ENCODE assay signal across 8 cellular contexts in genomic region chr4:176320976-176321361, GRCh38. TPM values are rescaled to one million over a fixed set of nuclear protein-coding genes. Genes with fewer than 3 reads are reported as not detected.
A peak's percentile ranks its signal among the peaks of the same experiment; 100 is the strongest.
DNase-seq lines count a peak whose midpoint lies in the region; ATAC-seq and TF ChIP-seq lines count a peak whose summit lies in the region.

No MANE protein-coding gene starts in this region.

- peaks cover 61% of the 10 kb centered on the region for H3K79me2 ChIP-seq in SU-DHL-6 (ENCODE audit: insufficient read depth, low read length)

- H3K9me3 ChIP-seq in SU-DHL-6 (ENCODE audit: insufficient read depth, low read length), result no peaks in the 10 kb centered on the region
- no peaks in the 10 kb centered on the region for H3K9me3 ChIP-seq in skeletal muscle satellite cell (replicated peaks; ENCODE audit: low read length)

- peaks cover 24% of the 10 kb centered on the region for H3K4me1 ChIP-seq in skeletal muscle satellite cell (ENCODE audit: control insufficient read depth, insufficient read depth, low read length)

- DNase-seq in DMS53 (lab: John Stamatoyannopoulos, UW), result peak; percentile 18
- no peak for DNase-seq in DMS53 treated with DMSO at 0.1 percent for 48 hours (lab: John Stamatoyannopoulos, UW; ENCODE audit: unreplicated experiment)
- peak; percentile 30 for DNase-seq in fibroblast of the aortic adventitia (ENCODE audit: low read depth)
- no peak for DNase-seq in D341Med (ENCODE audit: low spot score)
- DNase-seq in activated CD4-positive, CD25-positive, alpha-beta regulatory T cell treated with anti-CD3 and anti-CD28 coated beads, Interleukin-2, amount 50 U/mL, for 72 hours, result no peak

- TF ChIP-seq CTCF in SU-DHL-6 (IDR thresholded peaks at IDR 0.05; ENCODE audit: insufficient read depth, low read length, poor library complexity, severe bottlenecking), result no peak
- no peak for TF ChIP-seq CTCF in fibroblast of the aortic adventitia (IDR thresholded peaks at IDR 0.05; ENCODE audit: insufficient read depth, low read length)

- H2AFZ ChIP-seq in SU-DHL-6 (ENCODE audit: low read depth, low read length, severe bottlenecking), result no peak overlapping the region

- H3K36me3 ChIP-seq in SU-DHL-6 (ENCODE audit: low read length) (peaks cover 37% of the 10 kb centered on the region), skeletal muscle satellite cell (ENCODE audit: insufficient read depth, low read length) (no peaks in the 10 kb centered on the region)

- H3K4me3 ChIP-seq in SU-DHL-6 (ENCODE audit: insufficient read depth, low read length, poor library complexity, severe bottlenecking) (peak overlapping the region; percentile 69), fibroblast of the aortic adventitia (ENCODE audit: low read depth, low read length) (peak overlapping the region; percentile 87), skeletal muscle satellite cell (ENCODE audit: low read length) (peak overlapping the region; percentile 99)

- H3K9me2 ChIP-seq in SU-DHL-6 (replicated peaks; ENCODE audit: insufficient read depth, low read length), result no peaks in the 10 kb centered on the region

- H3K27me3 ChIP-seq in SU-DHL-6 (ENCODE audit: low read length) (no peaks in the 10 kb centered on the region), skeletal muscle satellite cell (ENCODE audit: control insufficient read depth, insufficient read depth, low read length) (no peaks in the 10 kb centered on the region)

- ATAC-seq in HG03521 (IDR thresholded peaks at IDR 0.05; ENCODE audit: unreplicated experiment), result no peak

- H3F3A ChIP-seq in SU-DHL-6 (ENCODE audit: insufficient read depth), result 0 out of 2 replicates have a peak, but pooled peaks cover 3% of the 10 kb centered on the region

- H3K9ac ChIP-seq in SU-DHL-6 (ENCODE audit: low read length), result peak overlapping the region; percentile 100
- H3K9ac ChIP-seq in skeletal muscle satellite cell (ENCODE audit: low read depth, low read length), result peak overlapping the region; percentile 99

- H3K27ac ChIP-seq in SU-DHL-6 (ENCODE audit: low read depth, low read length), result peak overlapping the region; percentile 94

- peak overlapping the region; percentile 89 for H3K4me2 ChIP-seq in SU-DHL-6 (ENCODE audit: low read depth, low read length, poor library complexity, severe bottlenecking)
- peak overlapping the region; percentile 95 for H3K4me2 ChIP-seq in skeletal muscle satellite cell (ENCODE audit: low read length)

- peaks cover 43% of the 10 kb centered on the region for H4K20me1 ChIP-seq in SU-DHL-6 (ENCODE audit: low read depth, low read length)

RNA-seq across cellular contexts. Expression of gene SPCS3, which starts 1.2 kb away (rescaled TPM):
- total RNA-seq in fibroblast of the aortic adventitia (ENCODE audit: low replicate concordance), result 45.5 and 148 TPM in 2 replicates
- total RNA-seq in skeletal muscle satellite cell (2012; rRNA removed), result 123 and 128 TPM in 2 replicates

RNA-seq across cellular contexts. Expression of gene ASB5, which starts 51.9 kb away (rescaled TPM):
- 0.09 TPM in 1 of 2 replicates, not detected in the other for total RNA-seq in fibroblast of the aortic adventitia (ENCODE audit: low replicate concordance)
- 12.2 and 29.1 TPM in 2 replicates for total RNA-seq in skeletal muscle satellite cell (2012; rRNA removed)

Comparison
In these comparisons a context has a peak if more than half of its experiments do, and no peak if none do; other contexts are left out.
1. DNase-seq: peak in DMS53 (single experiment) and fibroblast of the aortic adventitia (single experiment); none in DMS53 treated with DMSO at 0.1 percent for 48 hours (single experiment), D341Med (single experiment) and activated CD4-positive, CD25-positive, alpha-beta regulatory T cell treated with anti-CD3 and anti-CD28 coated beads, Interleukin-2, amount 50 U/mL, for 72 hours (single experiment).
2. Peak in every context shown above with its lines, with median percentiles within 50 percentile points of each other: H3K4me3 ChIP-seq.